8 cellular contexts compared by ENCODE assay signal in genomic region chr3:101809178-101810022, GRCh38. TPM values are rescaled to one million over a fixed set of nuclear protein-coding genes. Genes with fewer than 3 reads are reported as not detected.
DNase-seq lines count a peak whose midpoint lies in the region; ATAC-seq and TF ChIP-seq lines count a peak whose summit lies in the region.

No MANE protein-coding gene starts in this region.

- H3K36me3 ChIP-seq in liver (ENCODE audit: control insufficient read depth in 4 of 4, insufficient read depth in 3 of 4, low read depth in 1 of 4, low read length in 3 of 4), result no peaks in the 10 kb centered on the region
- no peaks in the 10 kb centered on the region for H3K36me3 ChIP-seq in thyroid gland

- peak; percentile 29 for ATAC-seq in HG03565 (IDR thresholded peaks at IDR 0.05; ENCODE audit: unreplicated experiment)

- no peak overlapping the region for H3K27ac ChIP-seq in liver (ENCODE audit: low read depth in 1 of 2, low read length in 2 of 2)
- peak overlapping the region; percentile 56 to 74 (median 62) for H3K27ac ChIP-seq in thyroid gland

- TF ChIP-seq RAD21 in liver (IDR thresholded peaks at IDR 0.05), result peak; percentile 90 to 92

- intact Hi-C loops in thyroid gland (cut with DNase I), result loop anchor here (5.0 to 10.0 kb wide), 2 partner anchors 418 to 725 kb away; no protein-coding TSS in a partner anchor

- no peaks in the 10 kb centered on the region for H3K27me3 ChIP-seq in liver (ENCODE audit: control insufficient read depth in 4 of 4, insufficient read depth in 4 of 4, low read length in 3 of 4)
- H3K27me3 ChIP-seq in thyroid gland, result no peaks in the 10 kb centered on the region

- no peak overlapping the region for H3K9ac ChIP-seq in liver (ENCODE audit: low read depth in 1 of 2, low read length in 2 of 2)

- no peak for TF ChIP-seq POLR2A in thyroid gland (IDR thresholded peaks at IDR 0.05)

- DNase-seq in stimulated activated CD4-positive, alpha-beta T cell treated with anti-CD3 and anti-CD28 coated beads, Interleukin-15, amount 100 ng/mL, for 24 hours, result peak; percentile 32
- no peak for DNase-seq in stimulated activated CD4-positive, alpha-beta T cell treated with anti-CD3 and anti-CD28 coated beads, Interleukin-12 subunit alpha, Interleukin-12 subunit beta, amount 100 ng/mL, for 4 hours
- DNase-seq in SIG-M5 (lab: John Stamatoyannopoulos, UW) (peak; percentile 27), thyroid gland (peak; percentile 34 to 35), NCI-H128 (lab: John Stamatoyannopoulos, UW; ENCODE audit: unreplicated experiment) (no peak)
- peak; percentile 47 for DNase-seq in central memory CD4-positive, alpha-beta T cell

- TF ChIP-seq CTCF in liver (IDR thresholded peaks at IDR 0.05; ENCODE audit: low read depth, low read length, missing input control) (peak; percentile 79), thyroid gland (IDR thresholded peaks at IDR 0.05) (peak in 5 of 6 experiments; percentile 34 to 84 (median 68))

- H3K4me1 ChIP-seq in liver (ENCODE audit: control insufficient read depth in 4 of 4, insufficient read depth in 4 of 4, low read length in 3 of 4) (peaks cover 0 to 14% (median 10%) of the 10 kb centered on the region in 4 donors), thyroid gland (peaks cover 19 to 20% of the 10 kb centered on the region in 2 donors)

- H3K4me3 ChIP-seq in liver (ENCODE audit: low read depth in 1 of 3, low read length in 3 of 3) (no peak overlapping the region), thyroid gland (replicated peaks in 1 of 3) (no peak overlapping the region)

- H3K9me3 ChIP-seq in liver (ENCODE audit: control insufficient read depth in 4 of 4, low read length in 3 of 4) (no peaks in the 10 kb centered on the region), thyroid gland (no peaks in the 10 kb centered on the region)

TF ChIP-seq in liver, 16 proteins besides CTCF, POLR2A, EP300 and RAD21:
- TF ChIP-seq YY1 (IDR thresholded peaks at IDR 0.05), result no peak
- TF ChIP-seq ZBTB33 (IDR thresholded peaks at IDR 0.05), result no peak
- no peak for TF ChIP-seq JUND (IDR thresholded peaks at IDR 0.05)
- TF ChIP-seq GABPA (IDR thresholded peaks at IDR 0.05 in 1 of 2, conservative IDR thresholded peaks at IDR 0.05 in 1 of 2), result no peak
- peak; percentile 26 to 35 for TF ChIP-seq HNF4A (conservative IDR thresholded peaks at IDR 0.05)
- peak in 1 of 2 donors; percentile 8 for TF ChIP-seq RXRA (IDR thresholded peaks at IDR 0.05)
- no peak for TF ChIP-seq SP1 (IDR thresholded peaks at IDR 0.05)
- no peak for TF ChIP-seq FOXA1 (IDR thresholded peaks at IDR 0.05)
- TF ChIP-seq, protein P1, sequence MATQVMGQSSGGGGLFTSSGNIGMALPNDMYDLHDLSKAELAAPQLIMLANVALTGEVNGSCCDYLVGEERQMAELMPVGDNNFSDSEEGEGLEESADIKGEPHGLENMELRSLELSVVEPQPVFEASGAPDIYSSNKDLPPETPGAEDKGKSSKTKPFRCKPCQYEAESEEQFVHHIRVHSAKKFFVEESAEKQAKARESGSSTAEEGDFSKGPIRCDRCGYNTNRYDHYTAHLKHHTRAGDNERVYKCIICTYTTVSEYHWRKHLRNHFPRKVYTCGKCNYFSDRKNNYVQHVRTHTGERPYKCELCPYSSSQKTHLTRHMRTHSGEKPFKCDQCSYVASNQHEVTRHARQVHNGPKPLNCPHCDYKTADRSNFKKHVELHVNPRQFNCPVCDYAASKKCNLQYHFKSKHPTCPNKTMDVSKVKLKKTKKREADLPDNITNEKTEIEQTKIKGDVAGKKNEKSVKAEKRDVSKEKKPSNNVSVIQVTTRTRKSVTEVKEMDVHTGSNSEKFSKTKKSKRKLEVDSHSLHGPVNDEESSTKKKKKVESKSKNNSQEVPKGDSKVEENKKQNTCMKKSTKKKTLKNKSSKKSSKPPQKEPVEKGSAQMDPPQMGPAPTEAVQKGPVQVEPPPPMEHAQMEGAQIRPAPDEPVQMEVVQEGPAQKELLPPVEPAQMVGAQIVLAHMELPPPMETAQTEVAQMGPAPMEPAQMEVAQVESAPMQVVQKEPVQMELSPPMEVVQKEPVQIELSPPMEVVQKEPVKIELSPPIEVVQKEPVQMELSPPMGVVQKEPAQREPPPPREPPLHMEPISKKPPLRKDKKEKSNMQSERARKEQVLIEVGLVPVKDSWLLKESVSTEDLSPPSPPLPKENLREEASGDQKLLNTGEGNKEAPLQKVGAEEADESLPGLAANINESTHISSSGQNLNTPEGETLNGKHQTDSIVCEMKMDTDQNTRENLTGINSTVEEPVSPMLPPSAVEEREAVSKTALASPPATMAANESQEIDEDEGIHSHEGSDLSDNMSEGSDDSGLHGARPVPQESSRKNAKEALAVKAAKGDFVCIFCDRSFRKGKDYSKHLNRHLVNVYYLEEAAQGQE (IDR thresholded peaks at IDR 0.05), result no peak
- no peak for TF ChIP-seq TAF1 (conservative IDR thresholded peaks at IDR 0.05)
- TF ChIP-seq, protein P2, sequence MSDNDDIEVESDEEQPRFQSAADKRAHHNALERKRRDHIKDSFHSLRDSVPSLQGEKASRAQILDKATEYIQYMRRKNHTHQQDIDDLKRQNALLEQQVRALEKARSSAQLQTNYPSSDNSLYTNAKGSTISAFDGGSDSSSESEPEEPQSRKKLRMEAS (IDR thresholded peaks at IDR 0.05), result no peak
TF ChIP-seq in liver: peak in this region for 2.

RNA-seq across cellular contexts. Expression of gene NXPE3, which starts 30.4 kb away (rescaled TPM):
- total RNA-seq in liver (1 to 10 TPM; 2.2 to 2.7 TPM), thyroid gland (10 to 100 TPM; 10.5 to 18.9 (median 13.2) TPM)
- 1 to 10 TPM; 1.1 to 1.2 TPM for polyA plus RNA-seq in liver

RNA-seq across cellular contexts. Expression of gene NFKBIZ, which starts 39.9 kb away (rescaled TPM):
- total RNA-seq in liver, result 10 to 100 TPM; 13.8 to 78.8 TPM
- 10 to 100 TPM in 1 of 2 donors, 1 to 10 TPM in 1; 4.8 to 33.7 TPM for polyA plus RNA-seq in liver
- total RNA-seq in thyroid gland, result 100 to 1,000 TPM in 1 of 4 donors, 10 to 100 TPM in 3; 37.5 to 132 (median 56.9) TPM

Comparison
In these comparisons a context has a peak if more than half of its experiments do, and no peak if none do; other contexts are left out.
1. DNase-seq: peak in stimulated activated CD4-positive, alpha-beta T cell treated with anti-CD3 and anti-CD28 coated beads, Interleukin-15, amount 100 ng/mL, for 24 hours (single experiment), SIG-M5 (single experiment), central memory CD4-positive, alpha-beta T cell (single experiment) and thyroid gland (2 of 2); none in stimulated activated CD4-positive, alpha-beta T cell treated with anti-CD3 and anti-CD28 coated beads, Interleukin-12 subunit alpha, Interleukin-12 subunit beta, amount 100 ng/mL, for 4 hours (single experiment) and NCI-H128 (single experiment).
2. H3K27ac ChIP-seq: peak in thyroid gland (3 of 3); none in liver (0 of 2).